1 cellular context compared by ENCODE assay signal in genomic region chr5:74766348-74766886, GRCh38.
TF ChIP-seq lines count a peak whose summit lies in the region.

No MANE protein-coding gene starts in this region.

TF ChIP-seq in HCT116, 20 proteins besides CTCF, POLR2A, EP300 and RAD21 (continued from another document):
- TF ChIP-seq SRF (IDR thresholded peaks at IDR 0.05; ENCODE audit: low read depth) (no peak), ELF1 (IDR thresholded peaks at IDR 0.05; ENCODE audit: borderline replicate concordance, low read depth) (no peak), ZFX (IDR thresholded peaks at IDR 0.05) (no peak), ZNF274 (IDR thresholded peaks at IDR 0.05; ENCODE audit: low read depth, low read length) (no peak), CBX3 (IDR thresholded peaks at IDR 0.05; ENCODE audit: low read depth) (no peak), ZBTB33 (IDR thresholded peaks at IDR 0.05; ENCODE audit: extremely low read depth, insufficient replicate concordance, low read length) (no peak), JUND (IDR thresholded peaks at IDR 0.05) (no peak)
